7 cellular contexts compared by ENCODE assay signal in the genomic region with DNA sequence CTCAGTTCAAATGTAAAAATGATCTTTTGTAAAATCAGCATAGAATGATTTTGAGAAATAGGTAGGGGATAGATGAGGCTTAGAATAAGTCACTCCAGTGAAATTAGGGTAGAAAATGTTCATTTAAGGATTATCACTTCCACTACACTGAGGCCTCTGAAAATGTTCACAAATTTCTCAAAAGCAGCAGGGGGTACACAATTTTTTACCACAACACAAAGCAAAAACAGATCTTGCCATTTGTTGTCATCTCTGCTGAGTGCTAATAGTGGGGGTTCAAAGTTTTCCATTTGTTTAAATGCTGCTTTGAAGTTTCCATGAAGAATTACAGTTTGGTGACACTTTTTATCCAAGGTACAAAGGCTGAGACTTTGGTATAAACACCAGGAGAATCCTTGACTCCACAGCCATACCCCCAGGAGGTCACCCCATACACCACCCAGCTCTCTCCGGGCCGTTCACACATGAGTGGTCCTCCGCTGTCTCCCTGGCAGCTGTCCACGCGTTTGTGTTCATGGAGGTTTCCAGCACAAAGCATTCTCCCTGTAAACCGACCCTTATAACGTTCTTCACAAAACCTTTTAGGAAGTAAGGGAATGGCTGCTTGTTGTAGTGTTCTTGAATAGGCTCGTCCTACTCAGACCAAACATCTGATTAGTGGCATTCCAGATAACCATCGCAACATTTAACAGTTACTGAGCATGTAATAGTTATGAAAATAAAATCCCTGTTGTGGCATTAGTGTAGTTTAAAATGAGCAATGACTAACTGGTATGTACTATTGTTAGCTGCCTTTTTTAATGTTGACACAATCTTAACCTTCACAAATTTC.
DNase-seq lines count a peak whose midpoint lies in the region; ATAC-seq and TF ChIP-seq lines count a peak whose summit lies in the region.

No MANE protein-coding gene starts in this region.

- peaks cover 0 to 4% (median 0%) of the 10 kb centered on the region in 11 donors for H3K9me3 Mint-ChIP-seq in naive thymus-derived CD4-positive, alpha-beta T cell

- peaks cover 0 to 25% (median 9%) of the 10 kb centered on the region in 5 donors for H3K36me3 Mint-ChIP-seq in naive thymus-derived CD4-positive, alpha-beta T cell

- in situ Hi-C loops in G401 (cut with HindIII; ENCODE audit: low sequenced_read_pairs), result no loop called here

- no peaks in the 10 kb centered on the region for H4K20me1 ChIP-seq in KMS-11 (ENCODE audit: insufficient read depth)

- DNase-seq in G401 (ENCODE audit: low spot score), result peak; percentile 62
- DNase-seq in amniotic epithelial cell (ENCODE audit: low read depth), result peak; percentile 59
- DNase-seq in naive thymus-derived CD4-positive, alpha-beta T cell, result no peak
- DNase-seq in D341Med (ENCODE audit: low spot score), result no peak
- DNase-seq in left colon, result no peak

- H3K27me3 ChIP-seq in KMS-11 (ENCODE audit: insufficient read depth, low read depth), result no peaks in the 10 kb centered on the region
- H3K27me3 ChIP-seq in naive thymus-derived CD4-positive, alpha-beta T cell (ENCODE audit: control insufficient read depth in 2 of 2, insufficient read depth in 2 of 2, low read length in 2 of 2), result no peaks in the 10 kb centered on the region

- POLR2A ChIA-PET in naive thymus-derived CD4-positive, alpha-beta T cell (lab: Charles Lee), result no interaction called here

- peak overlapping the region in 7 of 9 donors; percentile 27 to 98 (median 84) for H3K27ac Mint-ChIP-seq in naive thymus-derived CD4-positive, alpha-beta T cell

- intact Hi-C loops in naive thymus-derived CD4-positive, alpha-beta T cell (cut with micrococcal nuclease), result loop anchor here (1.0 kb wide), 4 partner anchors 71 to 608 kb away; a partner anchor contains a TSS
- intact Hi-C loops in left colon (cut with DNase I, micrococcal nuclease), result loop anchor here in 1 of 2 donors (10.0 kb wide), 1 partner anchor 403 kb away; a partner anchor contains a TSS

- peaks cover 24 to 67% (median 49%) of the 10 kb centered on the region in 7 donors for H3K4me1 Mint-ChIP-seq in naive thymus-derived CD4-positive, alpha-beta T cell

- no peaks in the 10 kb centered on the region for H3K9me3 ChIP-seq in naive thymus-derived CD4-positive, alpha-beta T cell (ENCODE audit: control insufficient read depth in 2 of 3, low read length in 3 of 3)

- no peak for TF ChIP-seq CTCF in KMS-11 (conservative IDR thresholded peaks at IDR 0.05; ENCODE audit: low read depth, low read length)

- peaks cover 17% of the 10 kb centered on the region for H3K79me2 ChIP-seq in KMS-11 (ENCODE audit: insufficient read depth, low read depth)

- no peak overlapping the region for H2AFZ ChIP-seq in KMS-11 (ENCODE audit: low read depth)

- no peak overlapping the region for H3K4me2 ChIP-seq in KMS-11

- no peaks in the 10 kb centered on the region for H3K27me3 Mint-ChIP-seq in naive thymus-derived CD4-positive, alpha-beta T cell

- no peak overlapping the region for H3K9ac ChIP-seq in KMS-11

- peaks cover 21% of the 10 kb centered on the region for H3K4me1 ChIP-seq in KMS-11 (ENCODE audit: low read depth, poor library complexity, severe bottlenecking)
- H3K4me1 ChIP-seq in naive thymus-derived CD4-positive, alpha-beta T cell (ENCODE audit: control insufficient read depth in 2 of 2, insufficient read depth in 2 of 2, low read length in 2 of 2), result peaks cover 16 to 20% of the 10 kb centered on the region in 2 donors

- peaks cover 13% of the 10 kb centered on the region for H3K36me3 ChIP-seq in KMS-11 (ENCODE audit: insufficient read depth)
- peaks cover 0 to 8% (median 0%) of the 10 kb centered on the region in 3 experiments for H3K36me3 ChIP-seq in naive thymus-derived CD4-positive, alpha-beta T cell (ENCODE audit: control insufficient read depth in 2 of 3, insufficient read depth in 3 of 3, low read length in 3 of 3)

- peak overlapping the region in 5 of 10 donors; percentile 28 to 94 (median 66) for H3K4me3 Mint-ChIP-seq in naive thymus-derived CD4-positive, alpha-beta T cell

- H3K27ac ChIP-seq in KMS-11, result peak overlapping the region; percentile 17; the same call in 1 of the 2 replicates
- peak overlapping the region; percentile 34 for H3K27ac ChIP-seq in naive thymus-derived CD4-positive, alpha-beta T cell (ENCODE audit: low read depth, low read length)

- ATAC-seq in naive thymus-derived CD4-positive, alpha-beta T cell, result no peak
- ATAC-seq in left colon (no peak), GM18519 (IDR thresholded peaks at IDR 0.05; ENCODE audit: low FRiP score, unreplicated experiment) (no peak)

- H3K4me3 ChIP-seq in KMS-11 (IDR thresholded peaks at IDR 0.05; ENCODE audit: insufficient read depth, low read depth, low read length), result no peak overlapping the region
- no peak overlapping the region for H3K4me3 ChIP-seq in naive thymus-derived CD4-positive, alpha-beta T cell (ENCODE audit: low read length)

- CTCF ChIA-PET in naive thymus-derived CD4-positive, alpha-beta T cell (lab: Charles Lee), result interaction anchor here (0.5 kb wide), 1 partner anchor 84 kb away, joined by 3 read pairs; no protein-coding TSS in a partner anchor

Comparison
In these comparisons a context has a peak if more than half of its experiments do, and no peak if none do; other contexts are left out.
1. DNase-seq: peak in G401 (single experiment) and amniotic epithelial cell (single experiment); none in naive thymus-derived CD4-positive, alpha-beta T cell (0 of 9), D341Med (single experiment) and left colon (0 of 2).